In genomic region chr7:21916629-21917028, GRCh38 we compare ENCODE assay signal across 26 cellular contexts.
"Had no signal": no experiment of that assay in that cellular context is flagged by ENCODE, and none has a peak within 500 bp of the region (broad histone marks: within the 10 kb centered on the region; RNA-seq: fewer than 3 reads in every experiment).

No MANE protein-coding gene starts in this region.

- ATAC-seq: left lobe of liver; lower lobe of right lung; naive thymus-derived CD8-positive, alpha-beta T cell had no signal

- H3K4me1 ChIP-seq: adrenal gland, lower lobe of right lung, testis, uterus had no signal

- H3K4me3 ChIP-seq: adrenal gland, cardiac muscle cell, hepatocyte, lower lobe of right lung, spleen, testis, uterus had no signal

- H3K9me3 Mint-ChIP-seq: activated T-cell treated with anti-CD3 and anti-CD28 coated beads, Interleukin-2, amount 50 U/mL, for 24 hours; activated T-helper 2 cell treated with anti-CD3 and anti-CD28 coated beads, Interferon-gamma antibody, Interleukin-2, Interleukin-4, amounts not matched to agents 10 μg/mL and 5 μg/mL and 100 μg/mL, durations not matched to agents 14 hours and 24 hours and 36 hours; immature natural killer cell; mesothelial cell of epicardium; naive thymus-derived CD8-positive, alpha-beta T cell had no signal

- H3K27me3 ChIP-seq: adrenal gland, cardiac muscle cell, hepatocyte, spleen, testis, uterus had no signal

- H3K36me3 ChIP-seq: adrenal gland, cardiac muscle cell, lower lobe of right lung, uterus had no signal

- DNase-seq: activated CD4-positive, alpha-beta T cell treated with anti-CD3 and anti-CD28 coated beads for 1 hour; activated CD4-positive, alpha-beta T cell treated with anti-CD3 and anti-CD28 coated beads, Interleukin-2, amount 50 U/mL, for 1 hour; activated naive CD4-positive, alpha-beta T cell; activated T-cell treated with anti-CD3 and anti-CD28 coated beads, Interleukin-2, amount 50 U/mL, for 24 hours; adrenal gland; dermis blood vessel endothelial cell; effector CD8-positive, alpha-beta T cell; erythroblast; foreskin melanocyte; immature natural killer cell; lower lobe of right lung; naive thymus-derived CD8-positive, alpha-beta T cell; spleen; stimulated activated CD4-positive, alpha-beta T cell treated with anti-CD3 and anti-CD28 coated beads, Interleukin-4, amount 100 ng/mL, for 1 hour; stimulated activated naive CD4-positive, alpha-beta T cell; testis; trophoblast cell; uterus had no signal

- H3K27ac ChIP-seq: adrenal gland, cardiac muscle cell, hepatocyte, lower lobe of right lung, spleen, testis, uterus, VCaP had no signal

- H3K27ac Mint-ChIP-seq: activated naive CD8-positive, alpha-beta T cell; activated T-cell treated with anti-CD3 and anti-CD28 coated beads, Interleukin-2, amount 50 U/mL, for 24 hours; activated T-helper 2 cell treated with anti-CD3 and anti-CD28 coated beads, Interferon-gamma antibody, Interleukin-2, Interleukin-4, amounts not matched to agents 10 μg/mL and 5 μg/mL and 100 μg/mL, durations not matched to agents 14 hours and 24 hours and 36 hours; immature natural killer cell; mesothelial cell of epicardium; naive thymus-derived CD8-positive, alpha-beta T cell; progenitor cell of endocrine pancreas had no signal

- H3K4me3 Mint-ChIP-seq: activated naive CD8-positive, alpha-beta T cell; activated T-cell treated with anti-CD3 and anti-CD28 coated beads, Interleukin-2, amount 50 U/mL, for 24 hours; immature natural killer cell; mesothelial cell of epicardium; naive thymus-derived CD8-positive, alpha-beta T cell had no signal

- H3K4me2 ChIP-seq: hepatocyte had no signal

- H3K9me3 ChIP-seq: adrenal gland, lower lobe of right lung, spleen, testis, uterus had no signal

- H2AFZ ChIP-seq: hepatocyte had no signal

- H3K4me1 Mint-ChIP-seq: immature natural killer cell had no signal

- H3K79me2 ChIP-seq: hepatocyte had no signal

- H3K27me3 Mint-ChIP-seq: activated naive CD8-positive, alpha-beta T cell; activated T-cell treated with anti-CD3 and anti-CD28 coated beads, Interleukin-2, amount 50 U/mL, for 24 hours; naive thymus-derived CD8-positive, alpha-beta T cell; progenitor cell of endocrine pancreas had no signal
